17 cellular contexts compared by ENCODE assay signal in genomic region chr9:69385474-69386091, GRCh38.
DNase-seq lines count a peak whose midpoint lies in the region; ATAC-seq and TF ChIP-seq lines count a peak whose summit lies in the region.
"Had no signal": no experiment of that assay in that cellular context is flagged by ENCODE, and none has a peak within 500 bp of the region (broad histone marks: within the 10 kb centered on the region; RNA-seq: fewer than 3 reads in every experiment).

No MANE protein-coding gene starts in this region.

- CTCF ChIA-PET in activated CD4-positive, alpha-beta T cell treated with anti-CD3 and anti-CD28 coated beads for 36 hours (lab: Charles Lee), result no interaction called here

- ATAC-seq in gastrocnemius medialis, result no peak
- ATAC-seq in activated CD4-positive, alpha-beta T cell treated with anti-CD3 and anti-CD28 coated beads for 36 hours, result no peak
- ATAC-seq: stimulated activated memory B cell treated with anti-CD40 and anti-IgM and Interleukin-4, amounts not matched to agents 10 μg/mL and 1 μg/mL and 100 μg/mL, for 72 hours had no signal

- TF ChIP-seq CTCF in esophagus muscularis mucosa (IDR thresholded peaks at IDR 0.05), result no peak
- TF ChIP-seq CTCF in gastrocnemius medialis (IDR thresholded peaks at IDR 0.05 in 4 of 5, conservative IDR thresholded peaks at IDR 0.05 in 1 of 5), result no peak

- H3K4me1 Mint-ChIP-seq in activated CD4-positive, alpha-beta T cell treated with anti-CD3 and anti-CD28 coated beads for 36 hours, result no peaks in the 10 kb centered on the region
- H3K4me1 Mint-ChIP-seq: CD4-positive, CD25-positive, alpha-beta regulatory T cell; stimulated activated memory B cell treated with anti-CD40 and anti-IgM and Interleukin-4, amounts not matched to agents 10 μg/mL and 1 μg/mL and 100 μg/mL, for 72 hours had no signal

- H3K9me3 ChIP-seq in esophagus muscularis mucosa, result no peaks in the 10 kb centered on the region
- no peaks in the 10 kb centered on the region for H3K9me3 ChIP-seq in gastrocnemius medialis
- H3K9me3 ChIP-seq: adrenal gland, uterus had no signal

- no peak for TF ChIP-seq EP300 in esophagus muscularis mucosa (IDR thresholded peaks at IDR 0.05)

- H3K36me3 ChIP-seq in esophagus muscularis mucosa, result peaks cover 0 to 48% (median 30%) of the 10 kb centered on the region in 4 donors
- H3K36me3 ChIP-seq in gastrocnemius medialis, result peaks cover 0 to 27% of the 10 kb centered on the region in 2 donors
- H3K36me3 ChIP-seq: adrenal gland, uterus had no signal

- WGBS in esophagus muscularis mucosa, result 64% methylated on average over 6 of the region's 6 CpGs

- POLR2A ChIA-PET in activated CD4-positive, alpha-beta T cell treated with anti-CD3 and anti-CD28 coated beads for 36 hours (lab: Charles Lee), result no interaction called here

- H3K27ac Mint-ChIP-seq in activated CD4-positive, alpha-beta T cell treated with anti-CD3 and anti-CD28 coated beads for 36 hours, result no peak overlapping the region
- H3K27ac Mint-ChIP-seq: CD4-positive, CD25-positive, alpha-beta regulatory T cell; stimulated activated memory B cell treated with anti-CD40 and anti-IgM and Interleukin-4, amounts not matched to agents 10 μg/mL and 1 μg/mL and 100 μg/mL, for 72 hours had no signal

- no peak overlapping the region for H3K4me3 ChIP-seq in esophagus muscularis mucosa
- H3K4me3 ChIP-seq in gastrocnemius medialis, result no peak overlapping the region
- H3K4me3 ChIP-seq: adrenal gland, uterus had no signal

- H3K27me3 ChIP-seq in esophagus muscularis mucosa (no peaks in the 10 kb centered on the region), gastrocnemius medialis (no peaks in the 10 kb centered on the region)
- H3K27me3 ChIP-seq: adrenal gland, uterus had no signal

- no peaks in the 10 kb centered on the region for H3K36me3 Mint-ChIP-seq in activated CD4-positive, alpha-beta T cell treated with anti-CD3 and anti-CD28 coated beads for 36 hours (ENCODE audit: low read depth)
- H3K36me3 Mint-ChIP-seq: CD4-positive, CD25-positive, alpha-beta regulatory T cell; stimulated activated memory B cell treated with anti-CD40 and anti-IgM and Interleukin-4, amounts not matched to agents 10 μg/mL and 1 μg/mL and 100 μg/mL, for 72 hours had no signal

- intact Hi-C loops in esophagus muscularis mucosa (cut with DNase I) (loop anchor here (10.0 kb wide), 1 partner anchor 161 kb away; no protein-coding TSS in a partner anchor), gastrocnemius medialis (cut with DNase I; ENCODE audit: low total_unique reads) (loop anchor here (10.0 kb wide), 2 partner anchors 1099 to 1229 kb away; no protein-coding TSS in a partner anchor)
- intact Hi-C loops in activated CD4-positive, alpha-beta T cell treated with anti-CD3 and anti-CD28 coated beads for 36 hours (cut with DNase I, micrococcal nuclease), result no loop called here

- in situ Hi-C loops in gastrocnemius medialis (cut with MboI; ENCODE audit: low sequenced_read_pairs in 4 of 4), result loop anchor here in 2 of 4 donors (10.0 to 25.0 kb wide), 2 partner anchors 61 to 1227 kb away; partner anchors contain the start of gene ENTREP1 (in 1 of the 2)

- H3K4me1 ChIP-seq in esophagus muscularis mucosa, result peaks cover 12 to 20% (median 15%) of the 10 kb centered on the region in 4 donors
- peaks cover 37 to 38% of the 10 kb centered on the region in 2 donors for H3K4me1 ChIP-seq in gastrocnemius medialis
- H3K4me1 ChIP-seq: adrenal gland, uterus had no signal

- DNase-seq in NCI-H1417 (lab: John Stamatoyannopoulos, UW) (peak in 2 of 3 experiments; percentile 77 to 89), NCI-H1417 treated with DMSO at 0.1 percent for 48 hours (lab: John Stamatoyannopoulos, UW) (no peak), NCI-H2171 (lab: John Stamatoyannopoulos, UW) (peak; percentile 8), esophagus muscularis mucosa (ENCODE audit: extremely low spot score) (peak; percentile 75), gastrocnemius medialis (no peak), T-helper 2 cell (no peak), NCI-H2107 (lab: John Stamatoyannopoulos, UW) (no peak)
- no peak for DNase-seq in activated CD4-positive, alpha-beta T cell treated with anti-CD3 and anti-CD28 coated beads for 36 hours
- DNase-seq: 8988T; activated CD4-positive, alpha-beta T cell treated with anti-CD3 and anti-CD28 coated beads, Interleukin-2, amount 50 U/mL, for 1 hour; activated T-cell treated with anti-CD3 and anti-CD28 coated beads, Interleukin-2, amount 50 U/mL, for 48 hours; adrenal gland; CD4-positive, CD25-positive, alpha-beta regulatory T cell; GF-D8; T1000; uterus had no signal

- peaks cover 6% of the 10 kb centered on the region for H3K27me3 Mint-ChIP-seq in activated CD4-positive, alpha-beta T cell treated with anti-CD3 and anti-CD28 coated beads for 36 hours

- no peaks in the 10 kb centered on the region for H3K9me3 Mint-ChIP-seq in activated CD4-positive, alpha-beta T cell treated with anti-CD3 and anti-CD28 coated beads for 36 hours (ENCODE audit: low read depth)
- H3K9me3 Mint-ChIP-seq: CD4-positive, CD25-positive, alpha-beta regulatory T cell; stimulated activated memory B cell treated with anti-CD40 and anti-IgM and Interleukin-4, amounts not matched to agents 10 μg/mL and 1 μg/mL and 100 μg/mL, for 72 hours had no signal

- TF ChIP-seq POLR2A in esophagus muscularis mucosa (IDR thresholded peaks at IDR 0.05; ENCODE audit: low read depth) (no peak), gastrocnemius medialis (IDR thresholded peaks at IDR 0.05) (no peak)

- H3K4me3 Mint-ChIP-seq in activated CD4-positive, alpha-beta T cell treated with anti-CD3 and anti-CD28 coated beads for 36 hours, result no peak overlapping the region
- H3K4me3 Mint-ChIP-seq: CD4-positive, CD25-positive, alpha-beta regulatory T cell; stimulated activated memory B cell treated with anti-CD40 and anti-IgM and Interleukin-4, amounts not matched to agents 10 μg/mL and 1 μg/mL and 100 μg/mL, for 72 hours had no signal

- H3K27ac ChIP-seq in esophagus muscularis mucosa (replicated peaks in 1 of 4), result no peak overlapping the region
- H3K27ac ChIP-seq in gastrocnemius medialis, result peak overlapping the region; percentile 63 to 98 (median 96)
- H3K27ac ChIP-seq: adrenal gland, uterus had no signal

Comparison
In these comparisons a context has a peak if more than half of its experiments do, and no peak if none do; other contexts are left out.
1. DNase-seq: peak in NCI-H1417 (2 of 3), NCI-H2171 (single experiment) and esophagus muscularis mucosa (single experiment); none in NCI-H1417 treated with DMSO at 0.1 percent for 48 hours (single experiment), gastrocnemius medialis (0 of 2), T-helper 2 cell (0 of 5), NCI-H2107 (single experiment) and activated CD4-positive, alpha-beta T cell treated with anti-CD3 and anti-CD28 coated beads for 36 hours (single experiment).
2. H3K27ac ChIP-seq: peak in gastrocnemius medialis (4 of 4); none in esophagus muscularis mucosa (0 of 4).
3. intact Hi-C loops: an anchor here in esophagus muscularis mucosa (10.0 kb wide) and gastrocnemius medialis (10.0 kb wide); none called in activated CD4-positive, alpha-beta T cell treated with anti-CD3 and anti-CD28 coated beads for 36 hours.